In the genomic region with DNA sequence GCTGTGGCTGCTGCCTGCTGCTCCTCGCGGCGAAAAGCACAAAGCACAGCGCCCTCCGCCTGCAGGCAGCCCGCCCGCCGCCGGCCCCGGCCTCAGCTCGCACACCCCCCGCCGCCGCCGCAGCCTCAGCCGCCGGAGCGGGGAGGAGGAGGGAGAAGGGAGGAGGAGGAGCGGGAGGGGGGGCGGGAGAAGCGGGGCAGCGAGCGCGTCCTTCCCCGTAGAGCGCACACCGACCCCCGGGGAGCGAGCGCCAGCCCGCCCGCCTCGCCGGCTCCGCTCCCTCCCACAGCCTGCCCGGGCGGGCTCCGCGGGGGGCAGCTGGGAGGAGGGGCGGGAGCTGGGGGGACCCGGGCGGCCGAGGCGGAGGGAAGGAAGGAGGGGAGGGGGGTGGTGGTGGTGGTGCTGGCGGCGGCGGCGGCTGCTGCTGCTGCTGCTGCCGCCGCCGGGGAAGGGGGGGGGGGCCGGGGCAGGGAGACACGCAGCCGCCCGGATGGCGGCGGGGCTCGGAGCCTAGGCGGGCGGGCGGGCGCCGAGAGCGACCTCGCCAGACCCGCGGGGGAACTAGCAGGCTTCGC, we compare ENCODE assay signal across 8 cellular contexts. TPM values are rescaled to one million over a fixed set of nuclear protein-coding genes. Genes with fewer than 3 reads are reported as not detected.
DNase-seq lines count a peak whose midpoint lies in the region; ATAC-seq and TF ChIP-seq lines count a peak whose summit lies in the region.

A gene with protein sequence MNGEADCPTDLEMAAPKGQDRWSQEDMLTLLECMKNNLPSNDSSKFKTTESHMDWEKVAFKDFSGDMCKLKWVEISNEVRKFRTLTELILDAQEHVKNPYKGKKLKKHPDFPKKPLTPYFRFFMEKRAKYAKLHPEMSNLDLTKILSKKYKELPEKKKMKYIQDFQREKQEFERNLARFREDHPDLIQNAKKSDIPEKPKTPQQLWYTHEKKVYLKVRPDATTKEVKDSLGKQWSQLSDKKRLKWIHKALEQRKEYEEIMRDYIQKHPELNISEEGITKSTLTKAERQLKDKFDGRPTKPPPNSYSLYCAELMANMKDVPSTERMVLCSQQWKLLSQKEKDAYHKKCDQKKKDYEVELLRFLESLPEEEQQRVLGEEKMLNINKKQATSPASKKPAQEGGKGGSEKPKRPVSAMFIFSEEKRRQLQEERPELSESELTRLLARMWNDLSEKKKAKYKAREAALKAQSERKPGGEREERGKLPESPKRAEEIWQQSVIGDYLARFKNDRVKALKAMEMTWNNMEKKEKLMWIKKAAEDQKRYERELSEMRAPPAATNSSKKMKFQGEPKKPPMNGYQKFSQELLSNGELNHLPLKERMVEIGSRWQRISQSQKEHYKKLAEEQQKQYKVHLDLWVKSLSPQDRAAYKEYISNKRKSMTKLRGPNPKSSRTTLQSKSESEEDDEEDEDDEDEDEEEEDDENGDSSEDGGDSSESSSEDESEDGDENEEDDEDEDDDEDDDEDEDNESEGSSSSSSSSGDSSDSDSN (minus strand): TSS at position 40 of the 575 bp plus-strand sequence. CDS start 1,446 bp downstream, outside the sequence.

- ATAC-seq in GM19351 (IDR thresholded peaks at IDR 0.05; ENCODE audit: unreplicated experiment): peak; percentile 0
- ATAC-seq in omental fat pad (ENCODE audit: low FRiP score): peak; percentile 0
- ATAC-seq in upper lobe of right lung: peak; percentile 17

- POLR2A ChIA-PET in RWPE1 (lab: Yijun Ruan, JAX; ENCODE audit: low non-redundant PET): no interaction called here

- intact Hi-C loops in head of caudate nucleus (cut with DNase I): loop anchor here (2.0 kb wide), 2 partner anchors 89 to 107 kb away; a partner anchor contains a TSS
- intact Hi-C loops in upper lobe of right lung (cut with DNase I): loop anchor here (5.0 kb wide), 1 partner anchor 103 kb away; a partner anchor contains a TSS

- peak within 1 kb of the TSS; percentile 99 for H3K27ac Mint-ChIP-seq in activated naive CD8-positive, alpha-beta T cell treated with anti-CD3 and anti-CD28 coated beads for 36 hours

- H3K4me3 ChIP-seq in AG10803 (ENCODE audit: low read length) (peak within 1 kb of the TSS; percentile 80), upper lobe of right lung (peak within 1 kb of the TSS; percentile 98)

- H3K27me3 ChIP-seq in upper lobe of right lung: no peaks in the 10 kb centered on the region

- H3K27ac ChIP-seq in RWPE1: peak within 1 kb of the TSS; percentile 99
- peak within 1 kb of the TSS; percentile 97 for H3K27ac ChIP-seq in upper lobe of right lung

- H3K27me3 Mint-ChIP-seq in activated naive CD8-positive, alpha-beta T cell treated with anti-CD3 and anti-CD28 coated beads for 36 hours: no peaks in the 10 kb centered on the region

- H3K4me3 Mint-ChIP-seq in activated naive CD8-positive, alpha-beta T cell treated with anti-CD3 and anti-CD28 coated beads for 36 hours: peak within 1 kb of the TSS; percentile 98

- TF ChIP-seq CTCF in AG10803 (conservative IDR thresholded peaks at IDR 0.05; ENCODE audit: low read length) (no peak), RWPE1 (conservative IDR thresholded peaks at IDR 0.05; ENCODE audit: low read depth) (no peak), omental fat pad (IDR thresholded peaks at IDR 0.05) (no peak), upper lobe of right lung (IDR thresholded peaks at IDR 0.05) (no peak)

- peaks cover 35% of the 10 kb centered on the region for H3K36me3 Mint-ChIP-seq in activated naive CD8-positive, alpha-beta T cell treated with anti-CD3 and anti-CD28 coated beads for 36 hours

- DNase-seq in AG10803 (ENCODE audit: low read depth) (peak; percentile 69), HuH-7.5 (ENCODE audit: low spot score) (peak; percentile 58), RWPE1 (ENCODE audit: low spot score) (peak; percentile 40), head of caudate nucleus (peak in 38 of 42 donors; percentile 41 to 90 (median 75)), omental fat pad (ENCODE audit: low spot score) (no peak), upper lobe of right lung (peak; percentile 87)
- DNase-seq in activated naive CD8-positive, alpha-beta T cell treated with anti-CD3 and anti-CD28 coated beads for 36 hours: peak; percentile 65

- CTCF ChIA-PET in RWPE1 (lab: Yijun Ruan, JAX): interaction anchor here (0.6 to 1.1 kb wide), 5 partner anchors 9 to 111 kb away, joined by 3 read pairs; no protein-coding TSS in a partner anchor

- peaks cover 27% of the 10 kb centered on the region for H3K4me1 Mint-ChIP-seq in activated naive CD8-positive, alpha-beta T cell treated with anti-CD3 and anti-CD28 coated beads for 36 hours

- peaks cover 1% of the 10 kb centered on the region for H3K9me3 Mint-ChIP-seq in activated naive CD8-positive, alpha-beta T cell treated with anti-CD3 and anti-CD28 coated beads for 36 hours

- H3K9me3 ChIP-seq in upper lobe of right lung: no peaks in the 10 kb centered on the region

- peaks cover 25% of the 10 kb centered on the region for H3K36me3 ChIP-seq in upper lobe of right lung

- H3K4me1 ChIP-seq in upper lobe of right lung: peaks cover 30% of the 10 kb centered on the region

RNA-seq across cellular contexts. Expression of the gene that starts here (rescaled TPM):
- total RNA-seq in activated naive CD8-positive, alpha-beta T cell treated with anti-CD3 and anti-CD28 coated beads for 36 hours: 100 to 1,000 TPM; 158 to 169 TPM
- total RNA-seq in omental fat pad (10 to 100 TPM; 32.9 to 60.2 (median 41.2) TPM), upper lobe of right lung (62.6 TPM)
